Comparison of ENCODE assay signal across 9 cellular contexts in the genomic region with DNA sequence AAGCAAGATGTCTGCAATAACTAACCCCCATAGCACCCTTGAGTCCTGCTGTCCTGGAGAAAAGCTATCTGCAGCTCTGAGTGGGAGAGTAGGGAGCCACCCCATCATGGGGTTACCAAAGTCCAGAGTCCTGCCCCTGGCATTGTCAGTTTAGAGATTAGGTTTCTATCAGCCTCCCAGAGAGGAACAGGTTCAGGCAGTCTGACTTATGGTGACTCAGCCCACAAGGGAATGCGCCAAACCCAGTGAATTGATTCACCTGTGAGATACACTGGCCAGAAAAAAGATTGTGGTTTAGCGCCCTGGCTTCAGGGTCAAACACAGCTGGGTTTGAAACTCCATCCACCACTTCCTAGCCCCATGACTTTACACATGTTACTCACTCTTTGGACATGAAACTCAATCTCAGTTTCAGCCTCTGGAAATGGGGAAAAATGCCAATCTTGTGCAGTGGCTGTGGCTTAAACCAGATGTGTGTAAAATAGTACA.
DNase-seq lines count a peak whose midpoint lies in the region; ATAC-seq lines count a peak whose summit lies in the region.
"Had no signal": no experiment of that assay in that cellular context is flagged by ENCODE, and none has a peak within 500 bp of the region (broad histone marks: within the 10 kb centered on the region; RNA-seq: fewer than 3 reads in every experiment).

No MANE protein-coding gene starts in this region.

- H3K27me3 Mint-ChIP-seq in activated T-helper 17 cell treated with anti-CD3 and anti-CD28 coated beads, Interleukin-2, amount 50 U/mL, for 72 hours = peaks cover 31% of the 10 kb centered on the region
- peaks cover 5% of the 10 kb centered on the region for H3K27me3 Mint-ChIP-seq in memory B cell
- H3K27me3 Mint-ChIP-seq: IgD-negative memory B cell had no signal

- no peak overlapping the region for H3K4me3 Mint-ChIP-seq in activated T-helper 17 cell treated with anti-CD3 and anti-CD28 coated beads, Interleukin-2, amount 50 U/mL, for 72 hours
- H3K4me3 Mint-ChIP-seq in memory B cell = no peak overlapping the region

- peak; percentile 77 for ATAC-seq in GM18520 (IDR thresholded peaks at IDR 0.05; ENCODE audit: unreplicated experiment)
- peak; percentile 47 for ATAC-seq in HG03520 (IDR thresholded peaks at IDR 0.05; ENCODE audit: unreplicated experiment)
- ATAC-seq in activated T-helper 17 cell treated with anti-CD3 and anti-CD28 coated beads, Interleukin-2, amount 50 U/mL, for 72 hours (replicated peaks) = peak; percentile 87
- peak; percentile 34 for ATAC-seq in memory B cell (ENCODE audit: low read depth)
- ATAC-seq in HG03439 (IDR thresholded peaks at IDR 0.05; ENCODE audit: unreplicated experiment) = no peak

- H3K36me3 Mint-ChIP-seq in activated T-helper 17 cell treated with anti-CD3 and anti-CD28 coated beads, Interleukin-2, amount 50 U/mL, for 72 hours (ENCODE audit: low read depth) = no peaks in the 10 kb centered on the region
- H3K36me3 Mint-ChIP-seq in memory B cell = no peaks in the 10 kb centered on the region
- H3K36me3 Mint-ChIP-seq: IgD-negative memory B cell had no signal

- DNase-seq in AG08395 (ENCODE audit: low spot score) = peak; percentile 71
- DNase-seq in memory B cell (ENCODE audit: low spot score in 2 of 2) = no peak
- DNase-seq in hippocampal formation (lab: John Stamatoyannopoulos, UW) = no peak
- DNase-seq in NCI-H1694 (lab: John Stamatoyannopoulos, UW) = no peak

- H3K27ac Mint-ChIP-seq in activated T-helper 17 cell treated with anti-CD3 and anti-CD28 coated beads, Interleukin-2, amount 50 U/mL, for 72 hours = no peak overlapping the region
- no peak overlapping the region for H3K27ac Mint-ChIP-seq in memory B cell
- H3K27ac Mint-ChIP-seq: IgD-negative memory B cell had no signal

- no peaks in the 10 kb centered on the region for H3K9me3 Mint-ChIP-seq in activated T-helper 17 cell treated with anti-CD3 and anti-CD28 coated beads, Interleukin-2, amount 50 U/mL, for 72 hours
- H3K9me3 Mint-ChIP-seq in memory B cell = no peaks in the 10 kb centered on the region

- H3K4me1 Mint-ChIP-seq in activated T-helper 17 cell treated with anti-CD3 and anti-CD28 coated beads, Interleukin-2, amount 50 U/mL, for 72 hours = no peaks in the 10 kb centered on the region
- H3K4me1 Mint-ChIP-seq in memory B cell = peaks cover 57% of the 10 kb centered on the region
